ENCODE assay signal across 8 cellular contexts in the genomic region with DNA sequence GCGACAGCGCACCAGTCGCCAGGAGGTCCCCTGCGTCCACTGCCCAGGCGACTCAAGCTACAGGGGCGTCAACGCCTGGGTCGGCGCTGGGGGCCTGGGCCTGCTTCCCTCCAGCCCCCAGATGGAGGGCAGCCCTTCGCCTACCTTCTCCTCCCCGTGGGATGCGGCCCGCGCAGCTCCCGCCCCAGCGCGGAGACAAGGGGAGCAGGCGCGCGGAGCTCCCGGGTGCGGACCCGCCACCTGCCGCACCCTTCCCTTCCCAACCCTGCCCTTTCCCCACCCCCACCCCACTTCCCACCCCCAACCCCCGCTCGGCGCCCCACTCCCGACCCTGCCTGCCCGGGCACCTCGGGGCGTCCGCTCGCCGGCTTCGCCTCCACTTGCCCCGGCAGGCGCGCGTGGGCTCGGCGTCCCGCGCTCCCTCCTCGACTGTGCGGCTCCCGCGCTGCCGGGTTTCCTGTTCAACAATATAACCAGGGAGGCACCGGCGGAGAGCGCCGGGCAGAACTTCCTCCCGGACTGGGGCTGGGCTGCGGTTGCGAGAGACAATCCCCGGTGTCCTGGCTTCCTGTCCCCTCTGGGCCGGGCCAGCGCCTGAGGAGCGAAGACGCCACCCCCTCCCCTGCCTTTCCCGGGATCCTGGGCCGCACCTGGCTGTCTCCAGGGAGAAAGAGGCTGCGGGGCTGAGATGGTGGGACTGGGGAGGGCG. TPM values are rescaled to one million over a fixed set of nuclear protein-coding genes. Genes with fewer than 3 reads are reported as not detected.
DNase-seq lines count a peak whose midpoint lies in the region; ATAC-seq and TF ChIP-seq lines count a peak whose summit lies in the region.

A gene with protein sequence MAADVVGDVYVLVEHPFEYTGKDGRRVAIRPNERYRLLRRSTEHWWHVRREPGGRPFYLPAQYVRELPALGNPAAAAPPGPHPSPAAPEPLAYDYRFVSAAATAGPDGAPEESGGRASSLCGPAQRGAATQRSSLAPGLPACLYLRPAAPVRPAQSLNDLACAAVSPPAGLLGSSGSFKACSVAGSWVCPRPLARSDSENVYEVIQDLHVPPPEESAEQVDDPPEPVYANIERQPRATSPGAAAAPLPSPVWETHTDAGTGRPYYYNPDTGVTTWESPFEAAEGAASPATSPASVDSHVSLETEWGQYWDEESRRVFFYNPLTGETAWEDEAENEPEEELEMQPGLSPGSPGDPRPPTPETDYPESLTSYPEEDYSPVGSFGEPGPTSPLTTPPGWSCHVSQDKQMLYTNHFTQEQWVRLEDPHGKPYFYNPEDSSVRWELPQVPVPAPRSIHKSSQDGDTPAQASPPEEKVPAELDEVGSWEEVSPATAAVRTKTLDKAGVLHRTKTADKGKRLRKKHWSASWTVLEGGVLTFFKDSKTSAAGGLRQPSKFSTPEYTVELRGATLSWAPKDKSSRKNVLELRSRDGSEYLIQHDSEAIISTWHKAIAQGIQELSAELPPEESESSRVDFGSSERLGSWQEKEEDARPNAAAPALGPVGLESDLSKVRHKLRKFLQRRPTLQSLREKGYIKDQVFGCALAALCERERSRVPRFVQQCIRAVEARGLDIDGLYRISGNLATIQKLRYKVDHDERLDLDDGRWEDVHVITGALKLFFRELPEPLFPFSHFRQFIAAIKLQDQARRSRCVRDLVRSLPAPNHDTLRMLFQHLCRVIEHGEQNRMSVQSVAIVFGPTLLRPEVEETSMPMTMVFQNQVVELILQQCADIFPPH (minus strand): TSS at position 466 of the 709 bp plus-strand sequence. CDS start 2,591 bp downstream, outside the sequence.

- POLR2A ChIA-PET in naive thymus-derived CD8-positive, alpha-beta T cell (lab: Charles Lee) = no interaction called here

- peaks cover 45 to 60% (median 57%) of the 10 kb centered on the region in 4 donors for H3K4me1 ChIP-seq in esophagus muscularis mucosa

- WGBS in esophagus muscularis mucosa = 16% methylated on average over 4 of the region's 64 CpGs

- no peak for TF ChIP-seq EP300 in esophagus muscularis mucosa (IDR thresholded peaks at IDR 0.05)

- peaks cover 4 to 61% (median 27%) of the 10 kb centered on the region in 4 donors for H3K27me3 ChIP-seq in esophagus muscularis mucosa

- peak within 1 kb of the TSS; percentile 47 to 66 (median 56) for H3K4me3 ChIP-seq in esophagus muscularis mucosa

- H3K9me3 Mint-ChIP-seq in naive thymus-derived CD8-positive, alpha-beta T cell = no peaks in the 10 kb centered on the region

- peaks cover 21% of the 10 kb centered on the region for H3K4me1 Mint-ChIP-seq in T-helper 17 cell
- H3K4me1 Mint-ChIP-seq in naive thymus-derived CD8-positive, alpha-beta T cell = peaks cover 10 to 33% (median 24%) of the 10 kb centered on the region in 4 donors

- H3K27me3 Mint-ChIP-seq in T-helper 17 cell = no peaks in the 10 kb centered on the region
- H3K27me3 Mint-ChIP-seq in naive thymus-derived CD8-positive, alpha-beta T cell = no peaks in the 10 kb centered on the region

- peak; percentile 45 for DNase-seq in stimulated activated CD4-positive, alpha-beta T cell treated with anti-CD3 and anti-CD28 coated beads, Interleukin-15, amount 100 ng/mL, for 24 hours
- no peak for DNase-seq in stimulated activated CD4-positive, alpha-beta T cell treated with anti-CD3 and anti-CD28 coated beads, Interleukin-4, amount 100 ng/mL, for 1 hour
- no peak for DNase-seq in T-helper 17 cell
- DNase-seq in esophagus muscularis mucosa (ENCODE audit: extremely low spot score) = no peak
- DNase-seq in naive thymus-derived CD8-positive, alpha-beta T cell = peak in 5 of 10 donors; percentile 13 to 62 (median 33)
- no peak for DNase-seq in NCI-H2171 treated with DMSO at 0.1 percent for 48 hours (lab: John Stamatoyannopoulos, UW)

- peak within 1 kb of the TSS; percentile 60 to 77 (median 69) for H3K27ac ChIP-seq in esophagus muscularis mucosa (replicated peaks in 1 of 4)

- TF ChIP-seq POLR2A in esophagus muscularis mucosa (IDR thresholded peaks at IDR 0.05; ENCODE audit: low read depth) = no peak

- ATAC-seq in T-helper 17 cell (no peak), GM21723 (IDR thresholded peaks at IDR 0.05; ENCODE audit: unreplicated experiment) (no peak), GM18498 (IDR thresholded peaks at IDR 0.05; ENCODE audit: unreplicated experiment) (no peak)
- peak; percentile 16 to 34 for ATAC-seq in naive thymus-derived CD8-positive, alpha-beta T cell

- intact Hi-C loops in esophagus muscularis mucosa (cut with DNase I) = no loop called here

- H3K36me3 Mint-ChIP-seq in T-helper 17 cell (ENCODE audit: low read depth) = no peaks in the 10 kb centered on the region
- H3K36me3 Mint-ChIP-seq in naive thymus-derived CD8-positive, alpha-beta T cell = peaks cover 0 to 5% (median 0%) of the 10 kb centered on the region in 3 donors

- peaks cover 10 to 40% (median 27%) of the 10 kb centered on the region in 4 donors for H3K36me3 ChIP-seq in esophagus muscularis mucosa

- H3K9me3 ChIP-seq in T-helper 17 cell (ENCODE audit: control insufficient read depth, low read length, poor library complexity, severe bottlenecking) (no peaks in the 10 kb centered on the region), esophagus muscularis mucosa (no peaks in the 10 kb centered on the region)

- peak within 1 kb of the TSS; percentile 90 for H3K4me3 Mint-ChIP-seq in T-helper 17 cell
- H3K4me3 Mint-ChIP-seq in naive thymus-derived CD8-positive, alpha-beta T cell = peak within 1 kb of the TSS; percentile 74 to 88 (median 85)

- TF ChIP-seq CTCF in esophagus muscularis mucosa (IDR thresholded peaks at IDR 0.05) = no peak

- H3K27ac Mint-ChIP-seq in T-helper 17 cell = no peak within 1 kb of the TSS
- peak within 1 kb of the TSS in 4 of 10 donors; percentile 46 to 84 (median 66) for H3K27ac Mint-ChIP-seq in naive thymus-derived CD8-positive, alpha-beta T cell

RNA-seq across cellular contexts. Expression of the gene that starts here (rescaled TPM):
- 10 to 100 TPM; 42.0 to 55.4 TPM for total RNA-seq in T-helper 17 cell
- total RNA-seq in esophagus muscularis mucosa = 10 to 100 TPM; 11.2 to 15.0 (median 12.9) TPM
- 100 to 1,000 TPM; 101 to 102 TPM for total RNA-seq in naive thymus-derived CD8-positive, alpha-beta T cell
- 10 to 100 TPM; 17.3 to 31.1 (median 19.8) TPM for polyA plus RNA-seq in naive thymus-derived CD8-positive, alpha-beta T cell

Comparison
In these comparisons a context has a peak if more than half of its experiments do, and no peak if none do; other contexts are left out.
1. ATAC-seq: peak in naive thymus-derived CD8-positive, alpha-beta T cell (2 of 2); none in T-helper 17 cell (single experiment), GM21723 (single experiment) and GM18498 (single experiment).